ENCODE assay signal across 10 cellular contexts in the genomic region with DNA sequence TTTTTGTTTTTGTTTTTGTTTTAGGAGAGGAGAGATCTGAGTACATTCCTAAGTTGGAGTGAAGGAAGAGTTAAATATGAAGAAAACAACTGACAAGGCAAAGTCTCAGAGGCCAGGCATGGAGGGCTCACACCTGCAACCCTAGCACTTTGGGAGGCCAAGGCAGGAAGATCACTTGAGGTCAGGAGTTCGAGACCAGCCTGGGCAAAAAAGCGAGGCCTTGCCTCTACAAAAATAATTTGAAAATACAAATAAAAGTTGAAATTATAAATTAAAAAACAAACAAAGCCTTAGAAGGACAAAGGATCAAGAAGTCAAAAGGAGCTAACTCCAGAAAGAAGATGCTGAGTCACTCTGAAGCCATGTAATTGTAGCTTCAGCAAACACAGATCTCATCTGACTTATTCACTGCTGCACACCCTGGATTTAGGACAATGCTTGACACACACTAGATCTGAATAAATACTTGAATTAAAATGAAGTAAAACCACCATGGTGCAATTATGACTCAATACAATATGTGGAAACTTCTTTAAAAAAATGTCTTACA. TPM values are rescaled to one million over a fixed set of nuclear protein-coding genes. Genes with fewer than 3 reads are reported as not detected.
A peak's percentile ranks its signal among the peaks of the same experiment; 100 is the strongest.
DNase-seq lines count a peak whose midpoint lies in the region; ATAC-seq and TF ChIP-seq lines count a peak whose summit lies in the region.
"Had no signal": no experiment of that assay in that cellular context is flagged by ENCODE, and none has a peak within 500 bp of the region (broad histone marks: within the 10 kb centered on the region; RNA-seq: fewer than 3 reads in every experiment).

No MANE protein-coding gene starts in this region.

- no peaks in the 10 kb centered on the region for H3F3A ChIP-seq in smooth muscle cell (ENCODE audit: low read depth)

- peaks cover 22% of the 10 kb centered on the region for H4K20me1 ChIP-seq in smooth muscle cell (ENCODE audit: low read depth)

- DNase-seq in NCI-H345 (lab: John Stamatoyannopoulos, UW) (peak; percentile 15), NCI-H345 treated with DMSO at 0.1 percent for 48 hours (lab: John Stamatoyannopoulos, UW; ENCODE audit: unreplicated experiment) (no peak), Panc1 (ENCODE audit: low read depth, low spot score) (peak; percentile 51), smooth muscle cell (lab: John Stamatoyannopoulos, UW; ENCODE audit: unreplicated experiment) (no peak), nucleus accumbens (lab: John Stamatoyannopoulos, UW) (no peak), SKM-1 treated with dmso at 0.1 percent for 144 hours (lab: John Stamatoyannopoulos, UW; ENCODE audit: unreplicated experiment) (no peak)
- DNase-seq: C1 segment of cervical spinal cord had no signal

- no peak overlapping the region for H3K4me2 ChIP-seq in smooth muscle cell

- in situ Hi-C loops in Panc1 (cut with HindIII; ENCODE audit: low pct_unique_long_range_greater_than_20kb, low sequenced_read_pairs): no loop called here

- no peaks in the 10 kb centered on the region for H3K9me3 ChIP-seq in Panc1 (ENCODE audit: control insufficient read depth, insufficient read depth, low read depth, low read length)
- H3K9me3 ChIP-seq in esophagus (ENCODE audit: control insufficient read depth in 2 of 2, insufficient read depth in 1 of 2, low read depth in 1 of 2, low read length in 1 of 2): no peaks in the 10 kb centered on the region
- no peaks in the 10 kb centered on the region for H3K9me3 ChIP-seq in smooth muscle cell (replicated peaks; ENCODE audit: low read depth)
- H3K9me3 ChIP-seq: HAP-1 had no signal

- POLR2A ChIA-PET in Panc1 (lab: Charles Lee): no interaction called here

- ATAC-seq in Panc1 (no peak), GM18868 (IDR thresholded peaks at IDR 0.05; ENCODE audit: unreplicated experiment) (no peak)

- H3K4me1 ChIP-seq in Panc1 (ENCODE audit: control insufficient read depth, insufficient read depth, low read length) (peaks cover 30% of the 10 kb centered on the region), esophagus (ENCODE audit: control insufficient read depth in 2 of 2, insufficient read depth in 2 of 2, low read length in 1 of 2) (peaks cover 2 to 3% of the 10 kb centered on the region in 2 donors), smooth muscle cell (ENCODE audit: low read depth) (no peaks in the 10 kb centered on the region)

- no peaks in the 10 kb centered on the region for H3K27me3 ChIP-seq in Panc1 (ENCODE audit: control insufficient read depth, insufficient read depth, low read length)
- H3K27me3 ChIP-seq in esophagus (ENCODE audit: control insufficient read depth in 1 of 2, insufficient read depth in 2 of 2, low read length in 2 of 2): no peaks in the 10 kb centered on the region
- H3K27me3 ChIP-seq in smooth muscle cell (ENCODE audit: low read depth): no peaks in the 10 kb centered on the region

- TF ChIP-seq CTCF in Panc1 (IDR thresholded peaks at IDR 0.05) (no peak), smooth muscle cell (IDR thresholded peaks at IDR 0.05; ENCODE audit: borderline replicate concordance, insufficient read depth, poor library complexity, severe bottlenecking) (no peak)

- H3K36me3 ChIP-seq in Panc1 (ENCODE audit: control insufficient read depth, insufficient read depth, low read length) (peaks cover 27% of the 10 kb centered on the region), esophagus (ENCODE audit: control insufficient read depth in 2 of 2, insufficient read depth in 2 of 2, low read length in 1 of 2) (peaks cover 2 to 19% of the 10 kb centered on the region in 2 donors), smooth muscle cell (ENCODE audit: low read depth) (no peaks in the 10 kb centered on the region)

- H3K79me2 ChIP-seq in smooth muscle cell (ENCODE audit: low read depth): peaks cover 26% of the 10 kb centered on the region

- 46 to 86% methylated on average over 2 of the region's 2 CpGs for WGBS in esophagus, 2 donors
- WGBS in smooth muscle cell (ENCODE audit: low lambda C conversion rate): 100% methylated on average over 2 of the region's 2 CpGs

- CTCF ChIA-PET in Panc1 (lab: Charles Lee): no interaction called here

- no peak overlapping the region for H2AFZ ChIP-seq in smooth muscle cell (ENCODE audit: low read depth)

- H3K27ac ChIP-seq in Panc1 (ENCODE audit: low read length) (peak overlapping the region; percentile 54), esophagus (ENCODE audit: low read depth in 2 of 2, low read length in 1 of 2) (peak overlapping the region; percentile 81 to 86), smooth muscle cell (ENCODE audit: low read depth) (peak overlapping the region; percentile 37)

- H3K9ac ChIP-seq in smooth muscle cell (ENCODE audit: low read depth): no peak overlapping the region

- no peak overlapping the region for H3K4me3 ChIP-seq in Panc1 (ENCODE audit: low read depth in 2 of 2, low read length in 2 of 2)
- no peak overlapping the region for H3K4me3 ChIP-seq in esophagus (ENCODE audit: low read depth in 1 of 2, low read length in 2 of 2)
- no peak overlapping the region for H3K4me3 ChIP-seq in smooth muscle cell
- H3K4me3 ChIP-seq: HAP-1 had no signal

- BruUV-seq in Panc1 (replicated peaks; lab: Mats Ljungman, UMichigan): no TSS peak

- intact Hi-C loops in Panc1 (cut with micrococcal nuclease; ENCODE audit: unreplicated experiment): loop anchor here (10.0 kb wide), 1 partner anchor 115 kb away; no protein-coding TSS in a partner anchor

RNA-seq across cellular contexts. Expression of a gene that starts 9.1 kb away (rescaled TPM):
- 94.3 TPM for total RNA-seq in Panc1 (2021; ENCODE audit: unreplicated experiment)
- polyA plus RNA-seq in Panc1 (2012; ENCODE audit: insufficient read length): 45.4 TPM
- polyA plus RNA-seq in esophagus: 10 to 100 TPM; 17.6 to 25.6 TPM
- 38.4 and 64.1 TPM in 2 replicates for total RNA-seq in smooth muscle cell
- polyA plus RNA-seq in smooth muscle cell: 29.0 and 30.5 TPM in 2 replicates

RNA-seq across cellular contexts. Expression of a gene that starts 22.5 kb away (rescaled TPM):
- total RNA-seq in Panc1 (2021; ENCODE audit: unreplicated experiment) (0.51 TPM), smooth muscle cell (not detected in 2 replicates)
- 0.59 TPM for polyA plus RNA-seq in Panc1 (2012; ENCODE audit: insufficient read length)
- polyA plus RNA-seq in esophagus (100 to 1,000 TPM; 120 to 421 TPM), smooth muscle cell (0.27 and 0.58 TPM in 2 replicates)

Comparison
In these comparisons a context has a peak if more than half of its experiments do, and no peak if none do; other contexts are left out.
1. DNase-seq: peak in NCI-H345 (single experiment) and Panc1 (single experiment); none in NCI-H345 treated with DMSO at 0.1 percent for 48 hours (single experiment), smooth muscle cell (single experiment), nucleus accumbens (0 of 56) and SKM-1 treated with dmso at 0.1 percent for 144 hours (single experiment).
2. Peak in every context shown above with its lines, with median percentiles within 50 percentile points of each other: H3K27ac ChIP-seq.